Comparison of ENCODE assay signal across 18 cellular contexts in the genomic region with DNA sequence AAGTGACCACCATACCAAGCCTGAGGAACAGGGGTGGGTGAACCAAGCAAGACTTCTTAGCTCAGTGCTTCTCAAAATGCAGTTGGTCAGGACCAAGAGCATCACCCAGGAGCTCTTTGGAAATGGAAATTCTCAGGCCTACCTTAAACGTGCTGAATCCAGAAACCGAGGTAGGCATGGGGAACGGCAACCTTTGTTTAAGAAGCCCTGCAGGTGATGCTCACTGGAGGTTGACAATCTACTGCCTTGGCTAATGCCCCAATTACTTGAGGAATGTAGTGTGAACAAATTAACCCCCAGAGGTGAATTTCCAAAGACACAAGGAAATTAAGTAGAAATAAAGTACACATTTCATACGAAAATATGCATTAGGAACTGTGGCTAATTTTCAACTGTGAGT. TPM values are rescaled to one million over a fixed set of nuclear protein-coding genes. Genes with fewer than 3 reads are reported as not detected.
DNase-seq lines count a peak whose midpoint lies in the region; ATAC-seq and TF ChIP-seq lines count a peak whose summit lies in the region.
"Had no signal": no experiment of that assay in that cellular context is flagged by ENCODE, and none has a peak within 500 bp of the region (broad histone marks: within the 10 kb centered on the region; RNA-seq: fewer than 3 reads in every experiment).

No MANE protein-coding gene starts in this region.

- H3K4me1 ChIP-seq in body of pancreas (peaks cover 46% of the 10 kb centered on the region), suprapubic skin (peaks cover 58% of the 10 kb centered on the region), GM23248 (ENCODE audit: insufficient read depth) (peaks cover 35% of the 10 kb centered on the region)

- no peak for TF ChIP-seq POLR2A in body of pancreas (IDR thresholded peaks at IDR 0.05)
- TF ChIP-seq POLR2A in suprapubic skin (IDR thresholded peaks at IDR 0.05), result no peak

- H3K4me3 ChIP-seq in body of pancreas (no peak overlapping the region), suprapubic skin (no peak overlapping the region), GM23248 (no peak overlapping the region)
- H3K4me3 ChIP-seq: Peyer's patch, SK-N-MC had no signal

- no peaks in the 10 kb centered on the region for H3K27me3 ChIP-seq in body of pancreas
- H3K27me3 ChIP-seq in suprapubic skin, result no peaks in the 10 kb centered on the region
- no peaks in the 10 kb centered on the region for H3K27me3 ChIP-seq in GM23248 (replicated peaks; ENCODE audit: insufficient read depth)
- H3K27me3 ChIP-seq: Peyer's patch had no signal

- H3K9ac ChIP-seq in GM23248, result no peak overlapping the region

- CTCF ChIA-PET in Calu3 (lab: Charles Lee), result interaction anchor here (0.8 to 1.6 kb wide), 3 partner anchors 9 to 214 kb away, joined by 3 to 7 read pairs (median 4); no protein-coding TSS in a partner anchor

- in situ Hi-C loops in GM23248 (cut with MboI), result no loop called here

- DNase-seq in Calu3 (no peak), body of pancreas (no peak), kidney tubule cell (ENCODE audit: low spot score) (peak; percentile 43), renal cortical epithelial cell (ENCODE audit: low read depth) (peak; percentile 57), suprapubic skin (ENCODE audit: low spot score in 2 of 2) (no peak), GM23248 (no peak), SIG-M5 (lab: John Stamatoyannopoulos, UW) (no peak)
- DNase-seq: 8988T; CD4-positive, alpha-beta memory T cell; GOT3; MM.1S; NCI-H1092 treated with DMSO at 0.1 percent for 48 hours; NCI-H2081 treated with DMSO at 0.1 percent for 48 hours; NCI-H510A; Peyer's patch had no signal

- peaks cover 100% of the 10 kb centered on the region for H3K79me2 ChIP-seq in GM23248 (ENCODE audit: insufficient read depth)

- H3K9me3 Mint-ChIP-seq in Calu3 (ENCODE audit: low read depth, unreplicated experiment), result no peaks in the 10 kb centered on the region
- H3K9me3 Mint-ChIP-seq: CD4-positive, alpha-beta memory T cell had no signal

- no peak overlapping the region for H2AFZ ChIP-seq in GM23248

- H3K9me3 ChIP-seq in body of pancreas (no peaks in the 10 kb centered on the region), suprapubic skin (no peaks in the 10 kb centered on the region), GM23248 (ENCODE audit: low read depth) (no peaks in the 10 kb centered on the region)
- H3K9me3 ChIP-seq: Peyer's patch had no signal

- peaks cover 42% of the 10 kb centered on the region for H4K20me1 ChIP-seq in GM23248 (ENCODE audit: insufficient read depth)

- no TSS peak for BruUV-seq in Calu3 (replicated peaks; lab: Mats Ljungman, UMichigan)

- peak overlapping the region; percentile 86 for H3K27ac Mint-ChIP-seq in Calu3 (ENCODE audit: unreplicated experiment)
- H3K27ac Mint-ChIP-seq: CD4-positive, alpha-beta memory T cell had no signal

- no peaks in the 10 kb centered on the region for H3K9me2 ChIP-seq in GM23248 (ENCODE audit: insufficient read depth)

- ATAC-seq in body of pancreas, result no peak
- ATAC-seq in HG03196 (IDR thresholded peaks at IDR 0.05; ENCODE audit: unreplicated experiment), result no peak
- ATAC-seq: Right ventricle myocardium inferior had no signal

- 82 to 89% methylated on average over 4 of the region's 4 CpGs for WGBS in body of pancreas, 2 donors
- 54% methylated on average over 4 of the region's 4 CpGs for WGBS in suprapubic skin
- WGBS in GM23248 (ENCODE audit: low coverage in 1 of 2, low lambda C conversion rate in 2 of 2, missing lambda C conversion rate in 2 of 2), 2 experiments, result 80 to 87% methylated on average over 4 of the region's 4 CpGs

- peaks cover 14% of the 10 kb centered on the region for H3F3A ChIP-seq in GM23248 (ENCODE audit: insufficient read depth)

- peaks cover 65% of the 10 kb centered on the region for H3K4me1 Mint-ChIP-seq in Calu3 (ENCODE audit: low read depth, unreplicated experiment)

- TF ChIP-seq CTCF in Calu3 (IDR thresholded peaks at IDR 0.05; ENCODE audit: unreplicated experiment) (no peak), body of pancreas (IDR thresholded peaks at IDR 0.05) (no peak), suprapubic skin (IDR thresholded peaks at IDR 0.05) (no peak)

- peaks cover 50% of the 10 kb centered on the region for H3K36me3 Mint-ChIP-seq in Calu3 (ENCODE audit: insufficient read depth, unreplicated experiment)
- H3K36me3 Mint-ChIP-seq: CD4-positive, alpha-beta memory T cell had no signal

- intact Hi-C loops in Calu3 (cut with micrococcal nuclease; ENCODE audit: unreplicated experiment) (loop anchor here (2.0 kb wide), 3 partner anchors 39 to 107 kb away; no protein-coding TSS in a partner anchor), body of pancreas (cut with DNase I) (no loop called here)

- no peaks in the 10 kb centered on the region for H3K27me3 Mint-ChIP-seq in Calu3 (ENCODE audit: unreplicated experiment)

- no peaks in the 10 kb centered on the region for H3K36me3 ChIP-seq in body of pancreas (replicated peaks in 1 of 2; ENCODE audit: insufficient read depth in 1 of 2, low read depth in 2 of 2)
- no peaks in the 10 kb centered on the region for H3K36me3 ChIP-seq in suprapubic skin
- H3K36me3 ChIP-seq in GM23248 (ENCODE audit: low read depth), result no peaks in the 10 kb centered on the region; the same call in 1 of the 2 replicates
- H3K36me3 ChIP-seq: Peyer's patch had no signal

- peak overlapping the region; percentile 78 for H3K4me3 Mint-ChIP-seq in Calu3 (ENCODE audit: low read depth, unreplicated experiment)
- H3K4me3 Mint-ChIP-seq: CD4-positive, alpha-beta memory T cell had no signal

- H3K4me2 ChIP-seq in GM23248 (ENCODE audit: unreplicated experiment), result no peak overlapping the region

- no peak for TF ChIP-seq EP300 in suprapubic skin (IDR thresholded peaks at IDR 0.05)

- H3K27ac ChIP-seq in body of pancreas (peak overlapping the region in 3 of 4 donors; percentile 35 to 69 (median 65)), suprapubic skin (no peak overlapping the region), GM23248 (no peak overlapping the region)
- H3K27ac ChIP-seq: Peyer's patch, SK-N-MC had no signal

RNA-seq across cellular contexts. Expression of gene PTPN14, which starts 5.3 kb away (rescaled TPM):
- 72.4 and 77.4 TPM in 2 replicates for total RNA-seq in Calu3 (2022)
- total RNA-seq in body of pancreas, result 10 to 100 TPM; 10.5 to 18.7 TPM
- 34.7 and 114 TPM in 2 replicates for total RNA-seq in renal cortical epithelial cell
- 100 to 1,000 TPM in 2 of 4 donors, 10 to 100 TPM in 2; 67.9 to 159 (median 96.4) TPM for total RNA-seq in suprapubic skin
- 49.1 and 49.8 TPM in 2 replicates for total RNA-seq in GM23248 (2014; rRNA removed; shearing (Covaris generic))
- polyA plus RNA-seq in GM23248 (2016; fragmentation: Nextera tagmentation; extraction: Ambion mirVana), result 38.7 and 41.4 TPM in 2 replicates

RNA-seq across cellular contexts. Expression of gene CENPF, which starts 56.9 kb away (rescaled TPM):
- total RNA-seq in Calu3 (2022) (118 and 144 TPM in 2 replicates), body of pancreas (under 1 TPM in 1 of 2 donors, not detected in 1; under 0.01 TPM), renal cortical epithelial cell (8.7 and 21.4 TPM in 2 replicates), suprapubic skin (1 to 10 TPM; 5.0 to 7.8 (median 5.9) TPM)
- total RNA-seq in GM23248 (2014; rRNA removed; shearing (Covaris generic)), result 15.2 and 25.9 TPM in 2 replicates
- polyA plus RNA-seq in GM23248 (2016; fragmentation: Nextera tagmentation; extraction: Ambion mirVana), result 24.2 and 29.1 TPM in 2 replicates

Comparison
In these comparisons a context has a peak if more than half of its experiments do, and no peak if none do; other contexts are left out.
1. DNase-seq: peak in kidney tubule cell (single experiment) and renal cortical epithelial cell (single experiment); none in Calu3 (single experiment), body of pancreas (0 of 4), suprapubic skin (0 of 2), GM23248 (single experiment) and SIG-M5 (single experiment).
2. H3K27ac ChIP-seq: peak in body of pancreas (3 of 4); none in suprapubic skin (single experiment) and GM23248 (single experiment).